In the genomic region with DNA sequence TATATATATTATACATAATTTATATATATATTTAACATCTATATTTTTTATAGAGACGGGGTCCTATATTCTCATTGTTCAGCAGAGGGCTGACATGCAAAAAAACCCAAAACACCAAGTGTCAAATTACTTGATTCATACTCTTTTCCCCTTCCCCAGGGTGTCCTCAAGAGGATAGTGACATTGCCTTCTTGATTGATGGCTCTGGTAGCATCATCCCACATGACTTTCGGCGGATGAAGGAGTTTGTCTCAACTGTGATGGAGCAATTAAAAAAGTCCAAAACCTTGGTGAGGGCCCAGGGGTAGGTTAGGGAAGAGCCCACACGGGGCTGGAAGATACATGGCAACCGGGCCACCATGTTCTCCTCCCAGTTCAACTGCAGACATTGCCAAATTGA, we compare ENCODE assay signal across 1 cellular context.
TF ChIP-seq lines count a peak whose summit lies in the region.

No MANE protein-coding gene starts in this region.

TF ChIP-seq in K562, 482 proteins besides CTCF, POLR2A, EP300 and RAD21:
- TF ChIP-seq PKNOX1 (IDR thresholded peaks at IDR 0.05) (peak; percentile 66), ZBTB34 (CRISPR knock-in tag; IDR thresholded peaks at IDR 0.05) (no peak), MEIS2 (IDR thresholded peaks at IDR 0.05; ENCODE audit: partially characterized antibody) (peak; percentile 65)
- TF ChIP-seq, protein P1, sequence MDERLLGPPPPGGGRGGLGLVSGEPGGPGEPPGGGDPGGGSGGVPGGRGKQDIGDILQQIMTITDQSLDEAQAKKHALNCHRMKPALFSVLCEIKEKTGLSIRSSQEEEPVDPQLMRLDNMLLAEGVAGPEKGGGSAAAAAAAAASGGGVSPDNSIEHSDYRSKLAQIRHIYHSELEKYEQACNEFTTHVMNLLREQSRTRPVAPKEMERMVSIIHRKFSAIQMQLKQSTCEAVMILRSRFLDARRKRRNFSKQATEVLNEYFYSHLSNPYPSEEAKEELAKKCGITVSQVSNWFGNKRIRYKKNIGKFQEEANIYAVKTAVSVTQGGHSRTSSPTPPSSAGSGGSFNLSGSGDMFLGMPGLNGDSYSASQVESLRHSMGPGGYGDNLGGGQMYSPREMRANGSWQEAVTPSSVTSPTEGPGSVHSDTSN (CRISPR knock-in tag; IDR thresholded peaks at IDR 0.05; ENCODE audit: low read depth): no peak
- TF ChIP-seq, protein P1 (tag; conservative IDR thresholded peaks at IDR 0.05; ENCODE audit: low read depth): 0 out of 2 replicates have a peak, but pooled peaks have one; percentile 40
